ENCODE assay signal across 8 cellular contexts in genomic region chr1:200437556-200438203, GRCh38. TPM values are rescaled to one million over a fixed set of nuclear protein-coding genes. Genes with fewer than 3 reads are reported as not detected.
A peak's percentile ranks its signal among the peaks of the same experiment; 100 is the strongest.
DNase-seq lines count a peak whose midpoint lies in the region; ATAC-seq, FAIRE-seq and TF ChIP-seq lines count a peak whose summit lies in the region.

No MANE protein-coding gene starts in this region.

- peak overlapping the region; percentile 63 to 86 (median 84) for H3K4me3 Mint-ChIP-seq in CD4-positive, CD25-positive, alpha-beta regulatory T cell

- no peaks in the 10 kb centered on the region for H3K27me3 Mint-ChIP-seq in CD4-positive, CD25-positive, alpha-beta regulatory T cell

- peaks cover 12% of the 10 kb centered on the region for H3K4me1 ChIP-seq in CD4-positive, CD25-positive, alpha-beta regulatory T cell (ENCODE audit: control insufficient read depth, insufficient read depth, low read length, poor library complexity, severe bottlenecking)
- no peaks in the 10 kb centered on the region for H3K4me1 ChIP-seq in kidney (ENCODE audit: control insufficient read depth in 1 of 2, insufficient read depth in 1 of 2, low read depth in 1 of 2, low read length in 2 of 2)

- no peaks in the 10 kb centered on the region for H3K36me3 Mint-ChIP-seq in CD4-positive, CD25-positive, alpha-beta regulatory T cell

- H3K9me3 ChIP-seq in CD4-positive, CD25-positive, alpha-beta regulatory T cell (ENCODE audit: control insufficient read depth in 2 of 2, low read length in 2 of 2), result no peaks in the 10 kb centered on the region
- no peaks in the 10 kb centered on the region for H3K9me3 ChIP-seq in kidney (ENCODE audit: control insufficient read depth in 1 of 2, low read length in 2 of 2)

- H3K4me3 ChIP-seq in CD4-positive, CD25-positive, alpha-beta regulatory T cell (ENCODE audit: low read depth, low read length), result peak overlapping the region; percentile 88
- H3K4me3 ChIP-seq in kidney (ENCODE audit: low read length in 2 of 2), result peak overlapping the region; percentile 61 to 65

- intact Hi-C loops in kidney (cut with DNase I), result no loop called here

- TF ChIP-seq CTCF in kidney (IDR thresholded peaks at IDR 0.05; ENCODE audit: borderline replicate concordance, extremely low read depth, insufficient read depth), result no peak

- no peaks in the 10 kb centered on the region for H3K27me3 ChIP-seq in CD4-positive, CD25-positive, alpha-beta regulatory T cell (ENCODE audit: control insufficient read depth, insufficient read depth, low read length)

- H3K9me3 Mint-ChIP-seq in CD4-positive, CD25-positive, alpha-beta regulatory T cell, result no peaks in the 10 kb centered on the region

- H3K4me1 Mint-ChIP-seq in CD4-positive, CD25-positive, alpha-beta regulatory T cell, result peaks cover 4 to 14% (median 9%) of the 10 kb centered on the region in 4 donors

- peak overlapping the region; percentile 20 for H3K27ac ChIP-seq in CD4-positive, CD25-positive, alpha-beta regulatory T cell (ENCODE audit: insufficient read depth, low read length, poor library complexity, severe bottlenecking)
- no peak overlapping the region for H3K27ac ChIP-seq in kidney (ENCODE audit: low read depth in 2 of 2, low read length in 2 of 2)

- no peaks in the 10 kb centered on the region for H3K36me3 ChIP-seq in CD4-positive, CD25-positive, alpha-beta regulatory T cell (ENCODE audit: control insufficient read depth, insufficient read depth, low read length)
- H3K36me3 ChIP-seq in kidney (ENCODE audit: control insufficient read depth in 1 of 2, insufficient read depth in 2 of 2, low read length in 2 of 2), result no peaks in the 10 kb centered on the region

- peak overlapping the region; percentile 34 to 94 (median 88) for H3K27ac Mint-ChIP-seq in CD4-positive, CD25-positive, alpha-beta regulatory T cell

- ATAC-seq in CD4-positive, CD25-positive, alpha-beta regulatory T cell (ENCODE audit: low read depth in 2 of 2), result peak; percentile 73 to 83
- peak; percentile 81 for ATAC-seq in GM21528 (IDR thresholded peaks at IDR 0.05; ENCODE audit: low FRiP score, unreplicated experiment)
- ATAC-seq in HG02970 (IDR thresholded peaks at IDR 0.05; ENCODE audit: low FRiP score, unreplicated experiment), result no peak
- no peak for ATAC-seq in HG03342 (IDR thresholded peaks at IDR 0.05; ENCODE audit: unreplicated experiment)

- peak in 2 of 3 donors; percentile 31 to 67 for DNase-seq in CD4-positive, CD25-positive, alpha-beta regulatory T cell
- DNase-seq in RPMI8226 (peak; percentile 11), kidney (no peak), HT-29 (ENCODE audit: low spot score) (no peak), NOMO-1 treated with dmso at 0.1 percent for 144 hours (lab: John Stamatoyannopoulos, UW; ENCODE audit: unreplicated experiment) (no peak)

- FAIRE-seq in kidney (lab: Jason Lieb, UNC), result no peak

- no peak overlapping the region for H3K9ac ChIP-seq in kidney (ENCODE audit: low read length in 2 of 2)

RNA-seq across cellular contexts. Expression of gene ZNF281, which starts 27.8 kb away (rescaled TPM):
- 33.6 TPM for total RNA-seq in CD4-positive, CD25-positive, alpha-beta regulatory T cell
- polyA plus RNA-seq in CD4-positive, CD25-positive, alpha-beta regulatory T cell, result 10 to 100 TPM; 27.9 to 41.9 (median 31.3) TPM
- 13.1 TPM for total RNA-seq in kidney
- polyA plus RNA-seq in kidney (ENCODE audit: insufficient read depth, low read depth, low replicate concordance), result 4.0 TPM
- total RNA-seq in HT-29 (2014; rRNA removed; shearing (Covaris generic)), result 5.9 and 6.8 TPM in 2 replicates

Comparison
In these comparisons a context has a peak if more than half of its experiments do, and no peak if none do; other contexts are left out.
1. ATAC-seq: peak in CD4-positive, CD25-positive, alpha-beta regulatory T cell (2 of 2) and GM21528 (single experiment); none in HG02970 (single experiment) and HG03342 (single experiment).
2. DNase-seq: peak in CD4-positive, CD25-positive, alpha-beta regulatory T cell (2 of 3) and RPMI8226 (single experiment); none in kidney (single experiment), HT-29 (single experiment) and NOMO-1 treated with dmso at 0.1 percent for 144 hours (single experiment).